15 cellular contexts compared by ENCODE assay signal in genomic region chr13:65453982-65454381, GRCh38.
"Had no signal": no experiment of that assay in that cellular context is flagged by ENCODE, and none has a peak within 500 bp of the region (broad histone marks: within the 10 kb centered on the region; RNA-seq: fewer than 3 reads in every experiment).

No MANE protein-coding gene starts in this region.

- H3K79me2 ChIP-seq: hepatocyte had no signal

- H3K4me1 ChIP-seq: gastroesophageal sphincter, lower lobe of right lung had no signal

- H3K9me3 ChIP-seq: gastroesophageal sphincter, lower lobe of right lung had no signal

- ATAC-seq: effector memory CD8-positive, alpha-beta T cell; gastroesophageal sphincter; lower lobe of right lung had no signal

- DNase-seq: activated CD4-positive, alpha-beta memory T cell treated with anti-CD3 and anti-CD28 coated beads for 36 hours; activated gamma-delta T cell; activated T-cell treated with anti-CD3 and anti-CD28 coated beads, Interleukin-2, amount 50 U/mL, for 48 hours; amygdala; effector memory CD8-positive, alpha-beta T cell; kidney; lower lobe of right lung; midbrain; naive B cell; small intestine; T1000 had no signal

- H3K4me3 ChIP-seq: gastroesophageal sphincter, hepatocyte, lower lobe of right lung had no signal

- H2AFZ ChIP-seq: hepatocyte had no signal

- H3K27ac ChIP-seq: epithelial cell of prostate, gastroesophageal sphincter, hepatocyte, lower lobe of right lung, VCaP had no signal

- H3K36me3 ChIP-seq: gastroesophageal sphincter, lower lobe of right lung had no signal

- H3K27me3 ChIP-seq: gastroesophageal sphincter, hepatocyte had no signal

- H3K4me2 ChIP-seq: hepatocyte had no signal
